In the genomic region with DNA sequence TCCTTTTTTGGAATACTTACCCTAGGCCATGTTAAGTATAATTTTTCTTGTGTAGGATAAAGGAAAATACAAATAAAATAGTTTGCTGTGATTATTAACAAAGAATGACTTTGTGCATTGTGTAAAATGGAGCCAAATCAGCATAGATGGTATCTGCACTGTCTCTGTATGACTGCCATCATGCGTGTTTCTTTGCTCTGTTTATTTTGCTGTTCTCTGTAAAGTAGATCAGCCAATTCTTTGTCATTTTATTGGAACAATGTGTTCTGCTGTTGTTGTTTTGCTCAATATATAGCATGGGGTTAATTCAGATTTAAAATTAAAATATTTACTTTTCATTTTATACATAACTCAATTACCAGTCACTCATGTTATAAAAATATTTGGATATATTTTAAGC, we compare ENCODE assay signal across 24 cellular contexts.
"Had no signal": no experiment of that assay in that cellular context is flagged by ENCODE, and none has a peak within 500 bp of the region (broad histone marks: within the 10 kb centered on the region; RNA-seq: fewer than 3 reads in every experiment).

No MANE protein-coding gene starts in this region.

- H3K27me3 Mint-ChIP-seq: stimulated activated memory B cell treated with anti-CD40 and anti-IgM and Interleukin-4, amounts not matched to agents 10 μg/mL and 1 μg/mL and 100 μg/mL, for 72 hours; stimulated activated naive CD8-positive, alpha-beta T cell treated with anti-CD3 and anti-CD28 coated beads, Interleukin-15, amount 100 ng/mL, for 72 hours had no signal

- H3K4me3 Mint-ChIP-seq: immature natural killer cell; naive thymus-derived CD8-positive, alpha-beta T cell; nephron; neural crest cell; stimulated activated memory B cell treated with anti-CD40 and anti-IgM and Interleukin-4, amounts not matched to agents 10 μg/mL and 1 μg/mL and 100 μg/mL, for 72 hours; stimulated activated naive CD8-positive, alpha-beta T cell treated with anti-CD3 and anti-CD28 coated beads, Interleukin-15, amount 100 ng/mL, for 72 hours had no signal

- H3K9me3 Mint-ChIP-seq: naive thymus-derived CD8-positive, alpha-beta T cell; nephron; neural crest cell; stimulated activated memory B cell treated with anti-CD40 and anti-IgM and Interleukin-4, amounts not matched to agents 10 μg/mL and 1 μg/mL and 100 μg/mL, for 72 hours; stimulated activated naive CD8-positive, alpha-beta T cell treated with anti-CD3 and anti-CD28 coated beads, Interleukin-15, amount 100 ng/mL, for 72 hours had no signal

- H3K4me1 Mint-ChIP-seq: immature natural killer cell; naive thymus-derived CD8-positive, alpha-beta T cell; nephron; neural crest cell; stimulated activated memory B cell treated with anti-CD40 and anti-IgM and Interleukin-4, amounts not matched to agents 10 μg/mL and 1 μg/mL and 100 μg/mL, for 72 hours; stimulated activated naive CD8-positive, alpha-beta T cell treated with anti-CD3 and anti-CD28 coated beads, Interleukin-15, amount 100 ng/mL, for 72 hours had no signal

- ATAC-seq: left colon; left lung; lower lobe of right lung; naive thymus-derived CD8-positive, alpha-beta T cell; pancreas; right lobe of liver; stimulated activated memory B cell treated with anti-CD40 and anti-IgM and Interleukin-4, amounts not matched to agents 10 μg/mL and 1 μg/mL and 100 μg/mL, for 72 hours; stimulated activated naive CD8-positive, alpha-beta T cell treated with anti-CD3 and anti-CD28 coated beads, Interleukin-15, amount 100 ng/mL, for 72 hours had no signal

- DNase-seq: hypothalamus; immature natural killer cell; kidney; left colon; left lung; lower lobe of right lung; mammary epithelial cell; mesenchymal stem cell; naive thymus-derived CD8-positive, alpha-beta T cell; nucleus accumbens; pancreas; right lobe of liver; stimulated activated CD4-positive, alpha-beta T cell treated with anti-CD3 and anti-CD28 coated beads, Interleukin-1b, Interleukin-23, amount 100 ng/mL, for 48 hours; stimulated activated CD4-positive, alpha-beta T cell treated with anti-CD3 and anti-CD28 coated beads, Interleukin-2, amount 100 ng/mL, for 48 hours; stimulated activated CD4-positive, alpha-beta T cell treated with anti-CD3 and anti-CD28 coated beads, Interleukin-4, amount 100 ng/mL, for 4 hours; stimulated activated CD8-positive, alpha-beta memory T cell treated with anti-CD3 and anti-CD28 coated beads, Interleukin-4, amount 100 ng/mL, for 48 hours; stimulated activated naive CD4-positive, alpha-beta T cell treated with Interleukin-2 at 50 U/mL for 16 hours; stimulated activated naive CD8-positive, alpha-beta T cell treated with anti-CD3 and anti-CD28 coated beads, Interleukin-15, amount 100 ng/mL, for 72 hours; substantia nigra; transverse colon; upper lobe of left lung had no signal

- H3K27ac Mint-ChIP-seq: immature natural killer cell; naive thymus-derived CD8-positive, alpha-beta T cell; nephron; stimulated activated memory B cell treated with anti-CD40 and anti-IgM and Interleukin-4, amounts not matched to agents 10 μg/mL and 1 μg/mL and 100 μg/mL, for 72 hours; stimulated activated naive CD8-positive, alpha-beta T cell treated with anti-CD3 and anti-CD28 coated beads, Interleukin-15, amount 100 ng/mL, for 72 hours had no signal

- H3K36me3 Mint-ChIP-seq: immature natural killer cell; naive thymus-derived CD8-positive, alpha-beta T cell; stimulated activated memory B cell treated with anti-CD40 and anti-IgM and Interleukin-4, amounts not matched to agents 10 μg/mL and 1 μg/mL and 100 μg/mL, for 72 hours had no signal
